19 cellular contexts compared by ENCODE assay signal in genomic region chr22:29726104-29726503, GRCh38. TPM values are rescaled to one million over a fixed set of nuclear protein-coding genes. Genes with fewer than 3 reads are reported as not detected.
DNase-seq lines count a peak whose midpoint lies in the region; ATAC-seq, FAIRE-seq and TF ChIP-seq lines count a peak whose summit lies in the region.
"Had no signal": no experiment of that assay in that cellular context is flagged by ENCODE, and none has a peak within 500 bp of the region (broad histone marks: within the 10 kb centered on the region; RNA-seq: fewer than 3 reads in every experiment).

No MANE protein-coding gene starts in this region.

- H3K56ac ChIP-seq in H1 (replicated peaks; ENCODE audit: insufficient read length, low read depth, low read length): no peak overlapping the region

- H3K4me1 ChIP-seq in HepG2 (ENCODE audit: insufficient read depth, low read length) (peaks cover 12% of the 10 kb centered on the region; the same call in 1 of the 2 replicates), right lobe of liver (no peaks in the 10 kb centered on the region), H1 (replicated peaks in 1 of 4; ENCODE audit: control insufficient read depth in 3 of 4, insufficient read depth in 4 of 4, low read length in 3 of 4) (peaks cover 0 to 12% (median 4%) of the 10 kb centered on the region in 4 experiments; a peak in 6 of 7 replicates), sigmoid colon (peaks cover 0 to under 1% (median 0%) of the 10 kb centered on the region in 4 donors), tibial nerve (peaks cover 0 to 6% (median 0%) of the 10 kb centered on the region in 4 donors)
- H3K4me1 ChIP-seq: HAP-1 had no signal

- no peaks in the 10 kb centered on the region for H3K9me3 ChIP-seq in HepG2 (ENCODE audit: low read length)
- H3K9me3 ChIP-seq in right lobe of liver: no peaks in the 10 kb centered on the region
- no peaks in the 10 kb centered on the region for H3K9me3 ChIP-seq in H1 (ENCODE audit: insufficient read depth in 2 of 2, low read depth in 1 of 2, low read length in 1 of 2)
- H3K9me3 ChIP-seq in sigmoid colon: no peaks in the 10 kb centered on the region
- no peaks in the 10 kb centered on the region for H3K9me3 ChIP-seq in tibial nerve
- H3K9me3 ChIP-seq: HAP-1 had no signal

- TF ChIP-seq POLR2A in HepG2 (IDR thresholded peaks at IDR 0.05; ENCODE audit: insufficient read depth in 1 of 2, low read depth in 2 of 2, low read length in 2 of 2): no peak
- TF ChIP-seq POLR2A in right lobe of liver (IDR thresholded peaks at IDR 0.05): no peak
- TF ChIP-seq POLR2A in H1 (IDR thresholded peaks at IDR 0.05; ENCODE audit: control extremely low read depth in 1 of 2, low read depth in 2 of 2, low read length in 2 of 2): no peak
- no peak for TF ChIP-seq POLR2A in sigmoid colon (IDR thresholded peaks at IDR 0.05)
- TF ChIP-seq POLR2A in tibial nerve (IDR thresholded peaks at IDR 0.05): no peak

- FAIRE-seq in HepG2 (lab: Jason Lieb, UNC) (no peak), H1 (lab: Jason Lieb, UNC) (no peak)
- FAIRE-seq: G401.6, GM12891, GM19239 had no signal

- peaks cover 18 to 51% of the 10 kb centered on the region in 2 experiments; a peak in 4 of 5 replicates for H3K27me3 ChIP-seq in HepG2 (ENCODE audit: control insufficient read depth in 1 of 2, insufficient read depth in 2 of 2, low read length in 2 of 2)
- H3K27me3 ChIP-seq in right lobe of liver: no peaks in the 10 kb centered on the region
- peaks cover 4 to 18% (median 11%) of the 10 kb centered on the region in 4 experiments; a peak in 6 of 7 replicates for H3K27me3 ChIP-seq in H1 (replicated peaks in 1 of 4; ENCODE audit: control insufficient read depth in 3 of 4, extremely low read depth in 1 of 4, insufficient read depth in 3 of 4, low read length in 3 of 4)
- H3K27me3 ChIP-seq in sigmoid colon: peaks cover 4 to 16% (median 10%) of the 10 kb centered on the region in 3 donors
- peaks cover 0 to 15% of the 10 kb centered on the region in 2 donors for H3K27me3 ChIP-seq in tibial nerve

- no peak overlapping the region for H2BK20ac ChIP-seq in H1 (ENCODE audit: low read length)

- H3K36me3 ChIP-seq in HepG2 (replicated peaks in 1 of 2; ENCODE audit: control insufficient read depth in 1 of 2, insufficient read depth in 2 of 2, low read length in 2 of 2): peaks cover 0 to 1% of the 10 kb centered on the region in 2 experiments; a peak in 1 of 5 replicates
- no peaks in the 10 kb centered on the region for H3K36me3 ChIP-seq in right lobe of liver
- H3K36me3 ChIP-seq in H1 (ENCODE audit: control insufficient read depth in 2 of 4, insufficient read depth in 4 of 4, low read length in 3 of 4): no peaks in the 10 kb centered on the region
- peaks cover 0 to 18% (median 3%) of the 10 kb centered on the region in 4 donors for H3K36me3 ChIP-seq in sigmoid colon
- peaks cover 0 to 25% (median 0%) of the 10 kb centered on the region in 3 donors for H3K36me3 ChIP-seq in tibial nerve
- H3K36me3 ChIP-seq: HAP-1 had no signal

- H2BK120ac ChIP-seq in H1 (replicated peaks; ENCODE audit: low read depth, low read length): no peak overlapping the region

- no peak for TF ChIP-seq EP300 in HepG2 (IDR thresholded peaks at IDR 0.05; ENCODE audit: low read depth in 2 of 2, low read length in 2 of 2)
- no peak for TF ChIP-seq EP300 in HepG2 (CRISPR knock-in tag; IDR thresholded peaks at IDR 0.05; ENCODE audit: borderline replicate concordance)
- no peak for TF ChIP-seq EP300 in H1 (IDR thresholded peaks at IDR 0.05; ENCODE audit: borderline replicate concordance in 1 of 2, low read depth in 2 of 2, low read length in 2 of 2)
- no peak for TF ChIP-seq EP300 in sigmoid colon (IDR thresholded peaks at IDR 0.05)
- no peak for TF ChIP-seq EP300 in tibial nerve (IDR thresholded peaks at IDR 0.05)

- no peak overlapping the region for H3K23ac ChIP-seq in H1 (ENCODE audit: insufficient read length)

- no peak overlapping the region for H4K91ac ChIP-seq in H1 (replicated peaks; ENCODE audit: insufficient read length, low read length)

- BruUV-seq in HepG2 (replicated peaks; lab: Mats Ljungman, UMichigan): no TSS peak

- H2AK5ac ChIP-seq in H1 (ENCODE audit: low read depth, low read length): no peak overlapping the region

- H3K9ac ChIP-seq in HepG2 (ENCODE audit: insufficient read depth, low read depth, low read length) (no peak overlapping the region), H1 (replicated peaks in 1 of 4; ENCODE audit: extremely low read depth in 1 of 4, low read depth in 3 of 4, low read length in 3 of 4) (no peak overlapping the region; a peak in 1 of 7 replicates)

- no peak overlapping the region for H3K14ac ChIP-seq in H1 (ENCODE audit: insufficient read length)

- H3K4ac ChIP-seq in H1 (replicated peaks; ENCODE audit: insufficient read length, low read depth, low read length): no peak overlapping the region

- H3K27ac ChIP-seq in HepG2 (ENCODE audit: extremely low read length, insufficient read depth, low read length) (no peak overlapping the region), right lobe of liver (no peak overlapping the region), H1 (ENCODE audit: low read depth, low read length) (no peak overlapping the region), sigmoid colon (no peak overlapping the region), tibial nerve (no peak overlapping the region), RWPE1 (no peak overlapping the region)

- in situ Hi-C loops in HepG2 (cut with HindIII; ENCODE audit: extremely low pct_ligation_motif_present, low pct_unique_long_range_greater_than_20kb): no loop called here

- 0 out of 2 replicates have a peak overlapping the region, but pooled peaks have one; percentile 16 for H3K4me2 ChIP-seq in HepG2 (ENCODE audit: low read depth, low read length)
- H3K4me2 ChIP-seq in H1 (ENCODE audit: insufficient read depth in 1 of 2, low read depth in 2 of 2, low read length in 2 of 2): no peak overlapping the region

- 33% methylated on average over 2 of the region's 7 CpGs for WGBS in HepG2 (ENCODE audit: low lambda C conversion rate)
- WGBS in right lobe of liver (ENCODE audit: insufficient coverage, low coverage, low lambda C conversion rate, missing lambda C conversion rate): no CpG with 5 or more reads among the region's 7 CpGs
- 82% methylated on average over 7 of the region's 7 CpGs; no CpG with 5 or more reads in 1 of the 2 experiments for WGBS in H1 (ENCODE audit: extremely low coverage in 1 of 2, insufficient coverage in 1 of 2, insufficient read length in 1 of 2, insufficient replicate concordance in 2 of 2, low coverage in 1 of 2, low lambda C conversion rate in 2 of 2, missing lambda C conversion rate in 1 of 2), 2 experiments
- WGBS in sigmoid colon, 2 donors: 58 to 82% methylated on average over 7 of the region's 7 CpGs
- WGBS in tibial nerve, 2 donors: 66 to 82% methylated on average over 6 to 7 of the region's 7 CpGs

- H2AFZ ChIP-seq in HepG2 (ENCODE audit: low read length) (no peak overlapping the region), H1 (ENCODE audit: low read length) (no peak overlapping the region)

- H3K4me3 ChIP-seq in HepG2 (replicated peaks in 1 of 3; ENCODE audit: insufficient read depth in 1 of 3, low read depth in 2 of 3, low read length in 3 of 3) (no peak overlapping the region; a peak in 1 of 6 replicates), right lobe of liver (no peak overlapping the region), H1 (ENCODE audit: extremely low read depth in 1 of 4, insufficient read depth in 2 of 4, low read depth in 3 of 4, low read length in 4 of 4) (no peak overlapping the region), sigmoid colon (no peak overlapping the region), tibial nerve (no peak overlapping the region)
- H3K4me3 ChIP-seq: HAP-1 had no signal

- no peak overlapping the region for H4K8ac ChIP-seq in H1 (ENCODE audit: extremely low read depth, insufficient read depth, low read length)

- POLR2A ChIA-PET in HepG2 (lab: Yijun Ruan, JAX): no interaction called here
- POLR2A ChIA-PET in H1 (lab: Charles Lee; ENCODE audit: partially characterized antibody): no interaction called here
- POLR2A ChIA-PET in RWPE1 (lab: Yijun Ruan, JAX; ENCODE audit: low non-redundant PET): no interaction called here

- CTCF ChIA-PET in HepG2 (lab: Yijun Ruan, JAX; ENCODE audit: low intra/inter-chr PET ratio, low total read pairs): no interaction called here
- CTCF ChIA-PET in H1 (lab: Charles Lee; ENCODE audit: partially characterized antibody): interaction anchor here (0.6 to 4.8 kb wide), 10 partner anchors 11 to 308 kb away, joined by 3 to 22 read pairs (median 4); no protein-coding TSS in a partner anchor
- CTCF ChIA-PET in RWPE1 (lab: Yijun Ruan, JAX): no interaction called here

- 0 out of 2 replicates have a peak, but pooled peaks cover 9% of the 10 kb centered on the region for H4K20me1 ChIP-seq in HepG2 (ENCODE audit: insufficient read depth, low read length)
- H4K20me1 ChIP-seq in H1 (replicated peaks in 1 of 2; ENCODE audit: control insufficient read depth in 1 of 2, insufficient read depth in 2 of 2, low read length in 2 of 2): peaks cover 1 to 3% of the 10 kb centered on the region in 2 experiments

- no peaks in the 10 kb centered on the region for H3K79me2 ChIP-seq in HepG2 (ENCODE audit: insufficient read depth, low read length)
- no peaks in the 10 kb centered on the region for H3K79me2 ChIP-seq in H1 (ENCODE audit: control insufficient read depth in 1 of 2, insufficient read depth in 2 of 2, low read length in 2 of 2)

- H2BK15ac ChIP-seq in H1 (ENCODE audit: low read length): no peak overlapping the region

- no peak overlapping the region for H4K5ac ChIP-seq in H1 (ENCODE audit: insufficient read length, low read depth, low read length)

- no peak for DNase-seq in HepG2 (ENCODE audit: low spot score)
- no peak for DNase-seq in right lobe of liver
- no peak for DNase-seq in H1 (ENCODE audit: low read depth in 1 of 2, low spot score in 2 of 2)
- DNase-seq in sigmoid colon: peak; percentile 51
- no peak for DNase-seq in DMS53 (lab: John Stamatoyannopoulos, UW)
- DNase-seq in tibial nerve (ENCODE audit: low spot score in 2 of 2): no peak
- DNase-seq in RWPE1 (ENCODE audit: low spot score): no peak
- DNase-seq: 8988T; C1 segment of cervical spinal cord; CD4-positive, CD25-positive, alpha-beta regulatory T cell; CD8-positive, alpha-beta memory T cell; COR-L47; DMS 273 treated with DMSO at 0.1 percent for 48 hours had no signal

- TF ChIP-seq RAD21 in HepG2 (CRISPR knock-in tag; IDR thresholded peaks at IDR 0.05) (no peak), H1 (IDR thresholded peaks at IDR 0.05 in 1 of 2, conservative IDR thresholded peaks at IDR 0.05 in 1 of 2; ENCODE audit: low read depth in 2 of 2, low read length in 2 of 2) (no peak)

- ATAC-seq in HepG2 (peak; percentile 2; the same call in 1 of the 3 replicates), right lobe of liver (no peak)

- H3K18ac ChIP-seq in H1 (ENCODE audit: extremely low read depth, low read length): no peak overlapping the region

- intact Hi-C loops in HepG2 (cut with micrococcal nuclease; ENCODE audit: unreplicated experiment) (no loop called here), right lobe of liver (cut with DNase I) (no loop called here), sigmoid colon (cut with DNase I) (no loop called here)

- TF ChIP-seq CTCF in HepG2 (CRISPR knock-in tag; IDR thresholded peaks at IDR 0.05): 0 out of 2 replicates have a peak, but pooled peaks have one; percentile 2
- no peak for TF ChIP-seq CTCF in right lobe of liver (IDR thresholded peaks at IDR 0.05)
- TF ChIP-seq CTCF in H1 (IDR thresholded peaks at IDR 0.05; ENCODE audit: control extremely low read depth in 1 of 3, insufficient read depth in 1 of 3, low read depth in 1 of 3, low read length in 3 of 3): no peak
- TF ChIP-seq CTCF in sigmoid colon (IDR thresholded peaks at IDR 0.05): no peak
- no peak for TF ChIP-seq CTCF in tibial nerve (IDR thresholded peaks at IDR 0.05)
- no peak for TF ChIP-seq CTCF in RWPE1 (conservative IDR thresholded peaks at IDR 0.05; ENCODE audit: low read depth)

- H3K23me2 ChIP-seq in H1 (ENCODE audit: low read depth, low read length): no peaks in the 10 kb centered on the region

- H2BK5ac ChIP-seq in H1 (ENCODE audit: low read depth, low read length): no peak overlapping the region

- 0 out of 2 replicates have a peak overlapping the region, but pooled peaks have one; percentile 50 for H2BK12ac ChIP-seq in H1 (ENCODE audit: low read depth, low read length)

- no peaks in the 10 kb centered on the region for H3K79me1 ChIP-seq in H1 (ENCODE audit: low read depth, low read length)

RNA-seq across cellular contexts. Expression of gene CABP7, which starts 6.3 kb away (rescaled TPM):
- total RNA-seq in HepG2 (2016; rRNA removed; fragmentation: Illumina TruSeq; extraction: Trizol) (not detected in 2 replicates), right lobe of liver (not detected), sigmoid colon (1 to 10 TPM in 1 of 4 donors, under 1 TPM in 1, not detected in 2; under 0.01 to 1.1 TPM), tibial nerve (under 1 TPM in 1 of 4 donors, not detected in 3; 0.20 TPM)
- total RNA-seq in HepG2 (2016; cell fraction: cytosol; rRNA removed; fragmentation: Illumina TruSeq; extraction: Trizol; ENCODE audit: low read depth): not detected in 2 replicates
- not detected in 2 replicates for total RNA-seq in HepG2 (2016; cell fraction: insoluble cytoplasmic fraction; rRNA removed; fragmentation: Illumina TruSeq; extraction: Trizol)
- total RNA-seq in HepG2 (2016; cell fraction: membrane; rRNA removed; fragmentation: Illumina TruSeq; extraction: Trizol): not detected in 2 replicates
- not detected in 2 replicates for total RNA-seq in HepG2 (2016; cell fraction: nucleus; rRNA removed; fragmentation: Illumina TruSeq; extraction: Trizol)
- polyA plus RNA-seq in HepG2 (2011; rRNA removed) (0.08 TPM in 1 of 2 replicates, not detected in the other), H1 (2011; rRNA removed) (0.36 and 1.0 TPM in 2 replicates), sigmoid colon (under 1 TPM in 1 of 3 donors, not detected in 2; 0.47 TPM)
- 0.01 TPM in 1 of 2 replicates, not detected in the other for polyA plus RNA-seq in HepG2 (2011; cell fraction: cytosol; rRNA removed)
- 0.11 and 0.12 TPM in 2 replicates for polyA plus RNA-seq in HepG2 (2011; cell fraction: nucleus; rRNA removed)
- polyA plus RNA-seq in HepG2 (2012): 0.05 TPM in 2 replicates
- polyA plus RNA-seq in HepG2 (2016; cell fraction: cytosol; fragmentation: Illumina TruSeq; extraction: Trizol; ENCODE audit: low read depth): not detected in 2 replicates
- not detected in 2 replicates for polyA plus RNA-seq in HepG2 (2016; cell fraction: insoluble cytoplasmic fraction; fragmentation: Illumina TruSeq; extraction: Trizol; ENCODE audit: low read depth)
- not detected in 2 replicates for polyA plus RNA-seq in HepG2 (2016; cell fraction: membrane; fragmentation: Illumina TruSeq; extraction: Trizol; ENCODE audit: low read depth)
- polyA plus RNA-seq in HepG2 (2016; cell fraction: nucleus; fragmentation: Illumina TruSeq; extraction: Trizol; ENCODE audit: insufficient read depth, low read depth): not detected in 2 replicates
- not detected in 2 replicates for polyA minus RNA-seq in HepG2 (2011; rRNA and poly(A)+ RNA removed; ENCODE audit: low replicate concordance)
- not detected in 2 replicates for polyA minus RNA-seq in HepG2 (2011; cell fraction: cytosol; rRNA and poly(A)+ RNA removed)
- not detected in 2 replicates for polyA minus RNA-seq in HepG2 (2011; cell fraction: nucleus; rRNA and poly(A)+ RNA removed)
- 0.20 and 0.34 TPM in 2 replicates for total RNA-seq in H1 (2021; fragmentation: NEBNext Ultra II Directional; extraction: Animal tissue kit (Norgen Biotek cat#: 25700))
- polyA plus RNA-seq in H1 (2011; cell fraction: cytosol; rRNA removed): 0.92 TPM
- 1.5 TPM for polyA plus RNA-seq in H1 (2011; cell fraction: nucleus; rRNA removed)
- polyA plus RNA-seq in H1 (2012, experiment 1 of 2): 0.41 to 0.54 TPM (median 0.45 TPM) in 4 replicates
- 0.33 TPM for polyA plus RNA-seq in H1 (2012, experiment 2 of 2)
- 0.06 TPM for polyA plus RNA-seq in H1 (2013, experiment 1 of 2)
- polyA plus RNA-seq in H1 (2013, experiment 2 of 2): 0.09 TPM
- polyA minus RNA-seq in H1 (2011; rRNA and poly(A)+ RNA removed): 0.10 and 0.60 TPM in 2 replicates
- 0.51 TPM for polyA minus RNA-seq in H1 (2011; cell fraction: cytosol; rRNA and poly(A)+ RNA removed)
- 0.50 TPM for polyA minus RNA-seq in H1 (2011; cell fraction: nucleus; rRNA and poly(A)+ RNA removed)
- total RNA-seq: A673 had no signal
- polyA plus RNA-seq: AG04450; CD8-positive, alpha-beta memory T cell had no signal

RNA-seq across cellular contexts. Expression of gene ZMAT5, which starts 40.7 kb away (rescaled TPM):
- 27.8 and 34.7 TPM in 2 replicates for total RNA-seq in HepG2 (2016; rRNA removed; fragmentation: Illumina TruSeq; extraction: Trizol)
- total RNA-seq in HepG2 (2016; cell fraction: cytosol; rRNA removed; fragmentation: Illumina TruSeq; extraction: Trizol; ENCODE audit: low read depth): 11.5 and 12.9 TPM in 2 replicates
- total RNA-seq in HepG2 (2016; cell fraction: insoluble cytoplasmic fraction; rRNA removed; fragmentation: Illumina TruSeq; extraction: Trizol): 26.3 and 38.9 TPM in 2 replicates
- 9.5 and 12.3 TPM in 2 replicates for total RNA-seq in HepG2 (2016; cell fraction: membrane; rRNA removed; fragmentation: Illumina TruSeq; extraction: Trizol)
- 9.1 and 10.6 TPM in 2 replicates for total RNA-seq in HepG2 (2016; cell fraction: nucleus; rRNA removed; fragmentation: Illumina TruSeq; extraction: Trizol)
- 20.7 and 23.3 TPM in 2 replicates for polyA plus RNA-seq in HepG2 (2011; rRNA removed)
- 17.4 and 24.4 TPM in 2 replicates for polyA plus RNA-seq in HepG2 (2011; cell fraction: cytosol; rRNA removed)
- 14.3 and 16.6 TPM in 2 replicates for polyA plus RNA-seq in HepG2 (2011; cell fraction: nucleus; rRNA removed)
- polyA plus RNA-seq in HepG2 (2012): 11.6 and 14.1 TPM in 2 replicates
- 9.4 and 11.6 TPM in 2 replicates for polyA plus RNA-seq in HepG2 (2016; cell fraction: cytosol; fragmentation: Illumina TruSeq; extraction: Trizol; ENCODE audit: low read depth)
- polyA plus RNA-seq in HepG2 (2016; cell fraction: insoluble cytoplasmic fraction; fragmentation: Illumina TruSeq; extraction: Trizol; ENCODE audit: low read depth): 32.3 and 35.6 TPM in 2 replicates
- 8.4 and 9.8 TPM in 2 replicates for polyA plus RNA-seq in HepG2 (2016; cell fraction: membrane; fragmentation: Illumina TruSeq; extraction: Trizol; ENCODE audit: low read depth)
- 15.3 and 17.8 TPM in 2 replicates for polyA plus RNA-seq in HepG2 (2016; cell fraction: nucleus; fragmentation: Illumina TruSeq; extraction: Trizol; ENCODE audit: insufficient read depth, low read depth)
- 4.4 and 7.5 TPM in 2 replicates for polyA minus RNA-seq in HepG2 (2011; rRNA and poly(A)+ RNA removed; ENCODE audit: low replicate concordance)
- 4.7 and 6.3 TPM in 2 replicates for polyA minus RNA-seq in HepG2 (2011; cell fraction: cytosol; rRNA and poly(A)+ RNA removed)
- 2.8 and 4.1 TPM in 2 replicates for polyA minus RNA-seq in HepG2 (2011; cell fraction: nucleus; rRNA and poly(A)+ RNA removed)
- 10 to 100 TPM in 5 of 6 experiments, 1 to 10 TPM in 1; 8.9 to 20.5 (median 13.7) TPM for total RNA-seq in right lobe of liver
- 13.8 and 14.0 TPM in 2 replicates for total RNA-seq in H1 (2021; fragmentation: NEBNext Ultra II Directional; extraction: Animal tissue kit (Norgen Biotek cat#: 25700))
- polyA plus RNA-seq in H1 (2011; rRNA removed): 35.6 and 38.3 TPM in 2 replicates
- polyA plus RNA-seq in H1 (2011; cell fraction: cytosol; rRNA removed): 26.0 TPM
- 22.7 TPM for polyA plus RNA-seq in H1 (2011; cell fraction: nucleus; rRNA removed)
- 8.0 to 18.7 TPM (median 17.5 TPM) in 4 replicates for polyA plus RNA-seq in H1 (2012, experiment 1 of 2)
- polyA plus RNA-seq in H1 (2012, experiment 2 of 2): 28.9 TPM
- 14.2 TPM for polyA plus RNA-seq in H1 (2013, experiment 1 of 2)
- 13.4 TPM for polyA plus RNA-seq in H1 (2013, experiment 2 of 2)
- 5.7 and 8.4 TPM in 2 replicates for polyA minus RNA-seq in H1 (2011; rRNA and poly(A)+ RNA removed)
- 3.3 TPM for polyA minus RNA-seq in H1 (2011; cell fraction: cytosol; rRNA and poly(A)+ RNA removed)
- 6.4 TPM for polyA minus RNA-seq in H1 (2011; cell fraction: nucleus; rRNA and poly(A)+ RNA removed)
- 10 to 100 TPM; 24.6 to 33.7 (median 30.4) TPM for total RNA-seq in sigmoid colon
- 10 to 100 TPM; 13.2 to 16.1 (median 15.5) TPM for polyA plus RNA-seq in sigmoid colon
- total RNA-seq in tibial nerve: 10 to 100 TPM; 22.1 to 29.3 (median 26.6) TPM

RNA-seq across cellular contexts. Expression of gene UQCR10, which starts 41.1 kb away (rescaled TPM):
- total RNA-seq in HepG2 (2016; rRNA removed; fragmentation: Illumina TruSeq; extraction: Trizol): 225 and 309 TPM in 2 replicates
- 89.2 and 115 TPM in 2 replicates for total RNA-seq in HepG2 (2016; cell fraction: cytosol; rRNA removed; fragmentation: Illumina TruSeq; extraction: Trizol; ENCODE audit: low read depth)
- total RNA-seq in HepG2 (2016; cell fraction: insoluble cytoplasmic fraction; rRNA removed; fragmentation: Illumina TruSeq; extraction: Trizol): 226 and 327 TPM in 2 replicates
- total RNA-seq in HepG2 (2016; cell fraction: membrane; rRNA removed; fragmentation: Illumina TruSeq; extraction: Trizol): 166 and 174 TPM in 2 replicates
- total RNA-seq in HepG2 (2016; cell fraction: nucleus; rRNA removed; fragmentation: Illumina TruSeq; extraction: Trizol): 63.2 and 78.3 TPM in 2 replicates
- 203 and 232 TPM in 2 replicates for polyA plus RNA-seq in HepG2 (2011; rRNA removed)
- 210 and 287 TPM in 2 replicates for polyA plus RNA-seq in HepG2 (2011; cell fraction: cytosol; rRNA removed)
- polyA plus RNA-seq in HepG2 (2011; cell fraction: nucleus; rRNA removed): 54.5 and 66.4 TPM in 2 replicates
- 157 and 173 TPM in 2 replicates for polyA plus RNA-seq in HepG2 (2012)
- polyA plus RNA-seq in HepG2 (2016; cell fraction: cytosol; fragmentation: Illumina TruSeq; extraction: Trizol; ENCODE audit: low read depth): 119 and 141 TPM in 2 replicates
- polyA plus RNA-seq in HepG2 (2016; cell fraction: insoluble cytoplasmic fraction; fragmentation: Illumina TruSeq; extraction: Trizol; ENCODE audit: low read depth): 316 and 360 TPM in 2 replicates
- polyA plus RNA-seq in HepG2 (2016; cell fraction: membrane; fragmentation: Illumina TruSeq; extraction: Trizol; ENCODE audit: low read depth): 156 and 169 TPM in 2 replicates
- 145 and 146 TPM in 2 replicates for polyA plus RNA-seq in HepG2 (2016; cell fraction: nucleus; fragmentation: Illumina TruSeq; extraction: Trizol; ENCODE audit: insufficient read depth, low read depth)
- polyA minus RNA-seq in HepG2 (2011; rRNA and poly(A)+ RNA removed; ENCODE audit: low replicate concordance): 174 and 191 TPM in 2 replicates
- polyA minus RNA-seq in HepG2 (2011; cell fraction: cytosol; rRNA and poly(A)+ RNA removed): 62.8 and 71.2 TPM in 2 replicates
- polyA minus RNA-seq in HepG2 (2011; cell fraction: nucleus; rRNA and poly(A)+ RNA removed): 35.6 and 37.2 TPM in 2 replicates
- 10 to 100 TPM; 57.4 to 71.6 (median 64.0) TPM for total RNA-seq in right lobe of liver
- total RNA-seq in H1 (2021; fragmentation: NEBNext Ultra II Directional; extraction: Animal tissue kit (Norgen Biotek cat#: 25700)): 102 and 106 TPM in 2 replicates
- 253 and 260 TPM in 2 replicates for polyA plus RNA-seq in H1 (2011; rRNA removed)
- polyA plus RNA-seq in H1 (2011; cell fraction: cytosol; rRNA removed): 192 TPM
- 141 TPM for polyA plus RNA-seq in H1 (2011; cell fraction: nucleus; rRNA removed)
- 152 to 189 TPM (median 187 TPM) in 4 replicates for polyA plus RNA-seq in H1 (2012, experiment 1 of 2)
- 132 TPM for polyA plus RNA-seq in H1 (2012, experiment 2 of 2)
- 123 TPM for polyA plus RNA-seq in H1 (2013, experiment 1 of 2)
- 125 TPM for polyA plus RNA-seq in H1 (2013, experiment 2 of 2)
- polyA minus RNA-seq in H1 (2011; rRNA and poly(A)+ RNA removed): 52.2 and 80.8 TPM in 2 replicates
- polyA minus RNA-seq in H1 (2011; cell fraction: cytosol; rRNA and poly(A)+ RNA removed): 63.9 TPM
- polyA minus RNA-seq in H1 (2011; cell fraction: nucleus; rRNA and poly(A)+ RNA removed): 56.3 TPM
- 10 to 100 TPM; 37.9 to 84.5 (median 60.0) TPM for total RNA-seq in sigmoid colon
- polyA plus RNA-seq in sigmoid colon: 100 to 1,000 TPM; 241 to 555 (median 462) TPM
- total RNA-seq in tibial nerve: 10 to 100 TPM; 30.4 to 56.7 (median 35.5) TPM

Comparison
In these comparisons a context has a peak if more than half of its experiments do, and no peak if none do; other contexts are left out.
1. Of the 41 proteins assayed by ChIP-seq in both HepG2 and H1: peak only in HepG2: CTCF; only in H1: none; in both: none; in neither: 40.